In the genomic region with DNA sequence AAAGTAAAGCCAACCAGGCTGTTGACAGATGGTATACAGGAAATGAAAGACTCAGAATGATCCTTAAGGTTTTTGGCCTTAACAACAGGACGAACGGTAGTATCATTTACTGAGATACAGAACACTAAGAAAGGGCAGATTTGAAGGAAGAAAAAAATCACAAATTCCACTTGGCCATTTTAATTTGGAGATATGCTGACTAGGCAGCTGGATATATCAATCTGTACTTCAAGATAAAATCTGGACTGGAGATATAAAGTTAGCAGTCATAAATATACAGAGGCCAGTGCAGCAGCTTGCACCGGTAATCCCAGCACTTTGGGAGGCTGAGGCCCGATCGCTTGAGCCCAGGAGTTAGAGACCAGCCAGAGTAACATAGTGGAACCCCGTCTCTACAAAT, we compare ENCODE assay signal across 1 cellular context.
TF ChIP-seq lines count a peak whose summit lies in the region.

No MANE protein-coding gene starts in this region.

TF ChIP-seq in GM12878, 131 proteins besides CTCF, POLR2A, EP300 and RAD21:
- TF ChIP-seq NR2C2 (IDR thresholded peaks at IDR 0.05; ENCODE audit: borderline replicate concordance, control insufficient read depth, insufficient read length, low read depth): no peak
- no peak for TF ChIP-seq FOXM1 (IDR thresholded peaks at IDR 0.05; ENCODE audit: low read depth, low read length)
- TF ChIP-seq CHD1 (IDR thresholded peaks at IDR 0.05; ENCODE audit: low read depth, low read length): no peak
- TF ChIP-seq, protein P1, sequence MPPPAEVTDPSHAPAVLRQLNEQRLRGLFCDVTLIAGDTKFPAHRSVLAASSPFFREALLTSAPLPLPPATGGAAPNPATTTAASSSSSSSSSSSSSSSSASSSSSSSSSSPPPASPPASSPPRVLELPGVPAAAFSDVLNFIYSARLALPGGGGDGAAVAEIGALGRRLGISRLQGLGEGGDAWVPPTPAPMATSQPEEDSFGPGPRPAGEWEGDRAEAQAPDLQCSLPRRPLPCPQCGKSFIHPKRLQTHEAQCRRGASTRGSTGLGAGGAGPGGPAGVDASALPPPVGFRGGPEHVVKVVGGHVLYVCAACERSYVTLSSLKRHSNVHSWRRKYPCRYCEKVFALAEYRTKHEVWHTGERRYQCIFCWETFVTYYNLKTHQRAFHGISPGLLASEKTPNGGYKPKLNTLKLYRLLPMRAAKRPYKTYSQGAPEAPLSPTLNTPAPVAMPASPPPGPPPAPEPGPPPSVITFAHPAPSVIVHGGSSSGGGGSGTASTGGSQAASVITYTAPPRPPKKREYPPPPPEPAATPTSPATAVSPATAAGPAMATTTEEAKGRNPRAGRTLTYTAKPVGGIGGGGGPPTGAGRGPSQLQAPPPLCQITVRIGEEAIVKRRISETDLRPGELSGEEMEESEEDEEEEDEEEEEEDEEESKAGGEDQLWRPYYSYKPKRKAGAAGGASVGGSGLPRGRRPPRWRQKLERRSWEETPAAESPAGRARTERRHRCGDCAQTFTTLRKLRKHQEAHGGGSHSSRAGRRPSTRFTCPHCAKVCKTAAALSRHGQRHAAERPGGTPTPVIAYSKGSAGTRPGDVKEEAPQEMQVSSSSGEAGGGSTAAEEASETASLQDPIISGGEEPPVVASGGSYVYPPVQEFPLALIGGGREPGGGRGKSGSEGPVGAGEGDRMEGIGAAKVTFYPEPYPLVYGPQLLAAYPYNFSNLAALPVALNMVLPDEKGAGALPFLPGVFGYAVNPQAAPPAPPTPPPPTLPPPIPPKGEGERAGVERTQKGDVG (CRISPR knock-in tag; IDR thresholded peaks at IDR 0.05): no peak
- TF ChIP-seq NRF1 (conservative IDR thresholded peaks at IDR 0.05; ENCODE audit: low read depth, low read length): no peak
- TF ChIP-seq, protein P2, sequence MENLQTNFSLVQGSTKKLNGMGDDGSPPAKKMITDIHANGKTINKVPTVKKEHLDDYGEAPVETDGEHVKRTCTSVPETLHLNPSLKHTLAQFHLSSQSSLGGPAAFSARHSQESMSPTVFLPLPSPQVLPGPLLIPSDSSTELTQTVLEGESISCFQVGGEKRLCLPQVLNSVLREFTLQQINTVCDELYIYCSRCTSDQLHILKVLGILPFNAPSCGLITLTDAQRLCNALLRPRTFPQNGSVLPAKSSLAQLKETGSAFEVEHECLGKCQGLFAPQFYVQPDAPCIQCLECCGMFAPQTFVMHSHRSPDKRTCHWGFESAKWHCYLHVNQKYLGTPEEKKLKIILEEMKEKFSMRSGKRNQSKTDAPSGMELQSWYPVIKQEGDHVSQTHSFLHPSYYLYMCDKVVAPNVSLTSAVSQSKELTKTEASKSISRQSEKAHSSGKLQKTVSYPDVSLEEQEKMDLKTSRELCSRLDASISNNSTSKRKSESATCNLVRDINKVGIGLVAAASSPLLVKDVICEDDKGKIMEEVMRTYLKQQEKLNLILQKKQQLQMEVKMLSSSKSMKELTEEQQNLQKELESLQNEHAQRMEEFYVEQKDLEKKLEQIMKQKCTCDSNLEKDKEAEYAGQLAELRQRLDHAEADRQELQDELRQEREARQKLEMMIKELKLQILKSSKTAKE (IDR thresholded peaks at IDR 0.05; ENCODE audit: low read depth, poor library complexity, severe bottlenecking): no peak
- no peak for TF ChIP-seq STAT3 (IDR thresholded peaks at IDR 0.05; ENCODE audit: low read depth, low read length)
- TF ChIP-seq HCFC1 (IDR thresholded peaks at IDR 0.05; ENCODE audit: low read length): no peak
